Comparison of ENCODE assay signal across 32 cellular contexts in the genomic region with DNA sequence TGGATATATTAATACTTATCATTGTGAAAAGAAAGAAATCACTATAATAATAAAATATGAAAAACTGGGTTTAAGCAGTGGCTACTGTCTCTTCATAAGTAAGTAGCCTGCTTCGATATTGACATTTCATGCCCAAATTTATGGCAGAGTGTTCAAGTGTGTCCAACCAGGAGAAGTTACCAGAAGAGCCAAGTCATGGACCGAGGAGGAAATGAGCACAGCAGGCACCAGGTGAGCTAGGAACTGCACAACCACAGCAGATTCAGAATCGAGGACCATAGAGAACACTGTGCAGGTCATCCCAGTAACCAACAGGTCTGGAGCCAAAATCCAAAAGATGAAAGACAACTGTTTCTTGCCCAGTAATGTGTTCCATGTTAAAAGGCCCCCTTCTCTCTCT.
"Had no signal": no experiment of that assay in that cellular context is flagged by ENCODE, and none has a peak within 500 bp of the region (broad histone marks: within the 10 kb centered on the region; RNA-seq: fewer than 3 reads in every experiment).

No MANE protein-coding gene starts in this region.

- H3K27me3 Mint-ChIP-seq: activated CD4-positive, alpha-beta memory T cell treated with anti-CD3 and anti-CD28 coated beads for 36 hours; activated CD4-positive, alpha-beta T cell treated with anti-CD3 and anti-CD28 coated beads for 36 hours; activated CD4-positive, alpha-beta T cell treated with anti-CD3 and anti-CD28 coated beads, Interleukin-2, amount 10 ng/mL, durations not matched to agents 24 days and 14 days; activated CD8-positive, alpha-beta memory T cell treated with anti-CD3 and anti-CD28 coated beads, Interleukin-2, amount 10 ng/mL, durations not matched to agents 7 days and 5 days; activated naive CD4-positive, alpha-beta T cell treated with anti-CD3 and anti-CD28 coated beads, Interleukin-2, amount 50 U/mL, for 24 hours; activated naive CD8-positive, alpha-beta T cell treated with anti-CD3 and anti-CD28 coated beads for 36 hours; activated naive CD8-positive, alpha-beta T cell treated with anti-CD3 and anti-CD28 coated beads, Interleukin-2, amount 50 U/mL, for 24 hours; effector memory CD8-positive, alpha-beta T cell had no signal

- H3K27me3 ChIP-seq: adrenal gland, body of pancreas, esophagus muscularis mucosa, foreskin keratinocyte, gastrocnemius medialis had no signal

- DNase-seq: activated CD4-positive, alpha-beta memory T cell treated with anti-CD3 and anti-CD28 coated beads for 36 hours; activated CD4-positive, alpha-beta T cell treated with anti-CD3 and anti-CD28 coated beads for 36 hours; activated CD4-positive, alpha-beta T cell treated with anti-CD3 and anti-CD28 coated beads, Interleukin-2, amount 10 ng/mL, durations not matched to agents 24 days and 14 days; activated CD4-positive, CD25-positive, alpha-beta regulatory T cell; activated CD4-positive, CD25-positive, alpha-beta regulatory T cell treated with anti-CD3 and anti-CD28 coated beads, Interleukin-2, amount 50 U/mL, for 72 hours; activated CD8-positive, alpha-beta memory T cell treated with anti-CD3 and anti-CD28 coated beads, Interleukin-2, amount 10 ng/mL, durations not matched to agents 7 days and 5 days; activated CD8-positive, alpha-beta memory T cell treated with anti-CD3 and anti-CD28 coated beads, Interleukin-2, amount 50 U/mL, for 4 hours; activated CD8-positive, alpha-beta T cell treated with anti-CD3 and anti-CD28 coated beads, Interleukin-2, amount 10 ng/mL, durations not matched to agents 7 days and 5 days; activated effector memory CD4-positive, alpha-beta T cell treated with anti-CD3 and anti-CD28 coated beads, Interleukin-2, amount 50 U/mL, for 16 hours; activated naive CD4-positive, alpha-beta T cell treated with anti-CD3 and anti-CD28 coated beads for 36 hours; activated naive CD8-positive, alpha-beta T cell treated with anti-CD3 and anti-CD28 coated beads for 36 hours; activated naive CD8-positive, alpha-beta T cell treated with anti-CD3 and anti-CD28 coated beads, Interleukin-2, amount 50 U/mL, for 24 hours; activated T-cell treated with anti-CD3 and anti-CD28 coated beads, Interleukin-2, amount 50 U/mL, for 1 hour; activated T-cell treated with anti-CD3 and anti-CD28 coated beads, Interleukin-2, amount 50 U/mL, for 48 hours; adrenal gland; amygdala; aorta; body of pancreas; caudate nucleus; cortex of kidney; dermis blood vessel endothelial cell; effector CD4-positive, alpha-beta T cell; effector memory CD8-positive, alpha-beta T cell; erythroblast; foreskin keratinocyte; gastrocnemius medialis; T-helper 2 cell had no signal

- H3K36me3 ChIP-seq: adrenal gland, esophagus muscularis mucosa, gastrocnemius medialis had no signal

- H3K4me1 Mint-ChIP-seq: activated CD4-positive, alpha-beta T cell treated with anti-CD3 and anti-CD28 coated beads for 36 hours; activated CD4-positive, alpha-beta T cell treated with anti-CD3 and anti-CD28 coated beads, Interleukin-2, amount 10 ng/mL, durations not matched to agents 24 days and 14 days; activated CD8-positive, alpha-beta memory T cell treated with anti-CD3 and anti-CD28 coated beads, Interleukin-2, amount 10 ng/mL, durations not matched to agents 7 days and 5 days; activated naive CD4-positive, alpha-beta T cell treated with anti-CD3 and anti-CD28 coated beads, Interleukin-2, amount 50 U/mL, for 24 hours; activated naive CD8-positive, alpha-beta T cell treated with anti-CD3 and anti-CD28 coated beads for 36 hours; activated naive CD8-positive, alpha-beta T cell treated with anti-CD3 and anti-CD28 coated beads, Interleukin-2, amount 50 U/mL, for 24 hours had no signal

- FAIRE-seq: colon had no signal

- H3K27ac ChIP-seq: adrenal gland, body of pancreas, esophagus muscularis mucosa, foreskin keratinocyte, gastrocnemius medialis had no signal

- ATAC-seq: activated CD4-positive, alpha-beta T cell treated with anti-CD3 and anti-CD28 coated beads for 36 hours; activated CD8-positive, alpha-beta memory T cell treated with anti-CD3 and anti-CD28 coated beads, Interleukin-2, amount 10 ng/mL, durations not matched to agents 7 days and 5 days; activated CD8-positive, alpha-beta T cell treated with anti-CD3 and anti-CD28 coated beads, Interleukin-2, amount 10 ng/mL, durations not matched to agents 7 days and 5 days; activated naive CD8-positive, alpha-beta T cell treated with anti-CD3 and anti-CD28 coated beads, Interleukin-2, amount 50 U/mL, for 24 hours; body of pancreas; effector memory CD8-positive, alpha-beta T cell; foreskin keratinocyte; gastrocnemius medialis had no signal

- H3K9me3 ChIP-seq: adrenal gland, body of pancreas, esophagus muscularis mucosa, gastrocnemius medialis had no signal

- H3K27ac Mint-ChIP-seq: activated CD4-positive, alpha-beta memory T cell treated with anti-CD3 and anti-CD28 coated beads for 36 hours; activated CD4-positive, alpha-beta T cell treated with anti-CD3 and anti-CD28 coated beads for 36 hours; activated CD4-positive, alpha-beta T cell treated with anti-CD3 and anti-CD28 coated beads, Interleukin-2, amount 10 ng/mL, durations not matched to agents 24 days and 14 days; activated CD8-positive, alpha-beta memory T cell treated with anti-CD3 and anti-CD28 coated beads, Interleukin-2, amount 10 ng/mL, durations not matched to agents 7 days and 5 days; activated CD8-positive, alpha-beta T cell treated with anti-CD3 and anti-CD28 coated beads, Interleukin-2, amount 10 ng/mL, durations not matched to agents 7 days and 5 days; activated naive CD4-positive, alpha-beta T cell treated with anti-CD3 and anti-CD28 coated beads for 36 hours; activated naive CD4-positive, alpha-beta T cell treated with anti-CD3 and anti-CD28 coated beads, Interleukin-2, amount 50 U/mL, for 24 hours; activated naive CD8-positive, alpha-beta T cell treated with anti-CD3 and anti-CD28 coated beads for 36 hours; activated naive CD8-positive, alpha-beta T cell treated with anti-CD3 and anti-CD28 coated beads, Interleukin-2, amount 50 U/mL, for 24 hours; activated T-helper 1 cell treated with anti-CD3 and anti-CD28 coated beads, Interleukin-12 subunit alpha, Interleukin-12 subunit beta, Interleukin-2, Interleukin-4 antibody, amounts not matched to agents 30 ng/mL and 10 ng/mL and 1 ng/mL, durations not matched to agents 14 hours and 24 hours and 36 hours; activated T-helper 2 cell treated with anti-CD3 and anti-CD28 coated beads, Interferon-gamma antibody, Interleukin-2, Interleukin-4, amounts not matched to agents 10 μg/mL and 5 μg/mL and 100 μg/mL, durations not matched to agents 14 hours and 24 hours and 36 hours; effector memory CD8-positive, alpha-beta T cell had no signal

- H3K4me3 Mint-ChIP-seq: activated CD4-positive, alpha-beta memory T cell treated with anti-CD3 and anti-CD28 coated beads for 36 hours; activated CD4-positive, alpha-beta T cell treated with anti-CD3 and anti-CD28 coated beads for 36 hours; activated CD4-positive, alpha-beta T cell treated with anti-CD3 and anti-CD28 coated beads, Interleukin-2, amount 10 ng/mL, durations not matched to agents 24 days and 14 days; activated CD8-positive, alpha-beta memory T cell treated with anti-CD3 and anti-CD28 coated beads, Interleukin-2, amount 10 ng/mL, durations not matched to agents 7 days and 5 days; activated CD8-positive, alpha-beta T cell treated with anti-CD3 and anti-CD28 coated beads, Interleukin-2, amount 10 ng/mL, durations not matched to agents 7 days and 5 days; activated naive CD4-positive, alpha-beta T cell treated with anti-CD3 and anti-CD28 coated beads for 36 hours; activated naive CD4-positive, alpha-beta T cell treated with anti-CD3 and anti-CD28 coated beads, Interleukin-2, amount 50 U/mL, for 24 hours; activated naive CD8-positive, alpha-beta T cell treated with anti-CD3 and anti-CD28 coated beads for 36 hours; activated naive CD8-positive, alpha-beta T cell treated with anti-CD3 and anti-CD28 coated beads, Interleukin-2, amount 50 U/mL, for 24 hours; activated T-helper 1 cell treated with anti-CD3 and anti-CD28 coated beads, Interleukin-12 subunit alpha, Interleukin-12 subunit beta, Interleukin-2, Interleukin-4 antibody, amounts not matched to agents 30 ng/mL and 10 ng/mL and 1 ng/mL, durations not matched to agents 14 hours and 24 hours and 36 hours; effector memory CD8-positive, alpha-beta T cell had no signal

- H3K36me3 Mint-ChIP-seq: activated CD4-positive, alpha-beta memory T cell treated with anti-CD3 and anti-CD28 coated beads for 36 hours; activated CD8-positive, alpha-beta memory T cell treated with anti-CD3 and anti-CD28 coated beads, Interleukin-2, amount 10 ng/mL, durations not matched to agents 7 days and 5 days; activated naive CD4-positive, alpha-beta T cell treated with anti-CD3 and anti-CD28 coated beads, Interleukin-2, amount 50 U/mL, for 24 hours; activated naive CD8-positive, alpha-beta T cell treated with anti-CD3 and anti-CD28 coated beads for 36 hours had no signal

- H3K4me1 ChIP-seq: adrenal gland, body of pancreas, esophagus muscularis mucosa, foreskin keratinocyte, gastrocnemius medialis had no signal

- H3K4me3 ChIP-seq: adrenal gland, body of pancreas, esophagus muscularis mucosa, gastrocnemius medialis had no signal

- H3K9me3 Mint-ChIP-seq: activated naive CD4-positive, alpha-beta T cell treated with anti-CD3 and anti-CD28 coated beads, Interleukin-2, amount 50 U/mL, for 24 hours; activated naive CD8-positive, alpha-beta T cell treated with anti-CD3 and anti-CD28 coated beads, Interleukin-2, amount 50 U/mL, for 24 hours; activated T-helper 1 cell treated with anti-CD3 and anti-CD28 coated beads, Interleukin-12 subunit alpha, Interleukin-12 subunit beta, Interleukin-2, Interleukin-4 antibody, amounts not matched to agents 30 ng/mL and 10 ng/mL and 1 ng/mL, durations not matched to agents 14 hours and 24 hours and 36 hours; activated T-helper 2 cell treated with anti-CD3 and anti-CD28 coated beads, Interferon-gamma antibody, Interleukin-2, Interleukin-4, amounts not matched to agents 10 μg/mL and 5 μg/mL and 100 μg/mL, durations not matched to agents 14 hours and 24 hours and 36 hours; effector memory CD8-positive, alpha-beta T cell had no signal
